In the genomic region with DNA sequence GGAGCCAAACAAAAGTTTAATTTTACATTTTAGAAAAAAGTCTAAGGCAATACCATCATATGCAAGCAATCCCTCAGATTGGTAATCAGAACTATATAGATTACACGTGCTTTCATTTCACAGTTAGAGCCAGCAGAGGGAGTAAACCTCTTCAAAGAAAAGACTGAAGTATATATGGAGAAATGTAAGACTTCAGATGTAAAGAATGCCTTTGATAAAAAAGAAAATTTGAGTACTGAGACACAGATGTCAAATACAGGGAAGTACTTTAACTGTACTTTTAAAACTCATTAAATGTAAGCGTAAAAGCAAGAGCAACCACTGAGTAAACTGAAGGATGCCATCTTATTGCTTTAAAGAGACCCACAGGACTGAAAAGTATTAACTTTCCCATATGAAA, we compare ENCODE assay signal across 8 cellular contexts.
A peak's percentile ranks its signal among the peaks of the same experiment; 100 is the strongest.
DNase-seq lines count a peak whose midpoint lies in the region; ATAC-seq, FAIRE-seq and TF ChIP-seq lines count a peak whose summit lies in the region.

No MANE protein-coding gene starts in this region.

- no TSS peak for BruUV-seq in OCI-LY7 (replicated peaks; lab: Mats Ljungman, UMichigan)

- H3K23ac ChIP-seq in mesenchymal stem cell (ENCODE audit: low read length in 2 of 2): no peak overlapping the region

- H4K20me1 ChIP-seq in OCI-LY7 (ENCODE audit: insufficient read depth, low read length): no peaks in the 10 kb centered on the region

- H2AFZ ChIP-seq in OCI-LY7 (ENCODE audit: low read length): no peak overlapping the region
- H2AFZ ChIP-seq in mesenchymal stem cell (ENCODE audit: low read depth, low read length): no peak overlapping the region

- TF ChIP-seq CTCF in OCI-LY7 (conservative IDR thresholded peaks at IDR 0.05; ENCODE audit: low read length): peak; percentile 90
- peak; percentile 31 for TF ChIP-seq CTCF in bronchial epithelial cell (IDR thresholded peaks at IDR 0.05; ENCODE audit: insufficient read depth, low read length, severe bottlenecking)

- no peak overlapping the region for H2BK5ac ChIP-seq in mesenchymal stem cell (ENCODE audit: low read depth, low read length, poor library complexity, severe bottlenecking)

- H2BK15ac ChIP-seq in mesenchymal stem cell (ENCODE audit: low read depth, poor library complexity, severe bottlenecking): no peak overlapping the region

- H4K91ac ChIP-seq in mesenchymal stem cell (ENCODE audit: low read length): no peak overlapping the region

- H3K36me3 ChIP-seq in OCI-LY7 (ENCODE audit: insufficient read depth, low read length) (peaks cover 3% of the 10 kb centered on the region; the same call in 1 of the 2 replicates), bronchial epithelial cell (ENCODE audit: control insufficient read depth, insufficient read depth, low read length) (no peaks in the 10 kb centered on the region), mesenchymal stem cell (ENCODE audit: control insufficient read depth in 1 of 2, insufficient read depth in 2 of 2, low read depth in 1 of 2, low read length in 2 of 2) (peaks cover 0 to 3% of the 10 kb centered on the region in 2 experiments)

- H3K9me2 ChIP-seq in OCI-LY7 (ENCODE audit: insufficient read depth, low read length): no peaks in the 10 kb centered on the region

- H2AK5ac ChIP-seq in mesenchymal stem cell (ENCODE audit: low read length, severe bottlenecking): peak overlapping the region; percentile 84

- H3K27ac ChIP-seq in OCI-LY7 (ENCODE audit: low read depth, low read length, poor library complexity, severe bottlenecking) (no peak overlapping the region), mesenchymal stem cell (ENCODE audit: low read length, poor library complexity, severe bottlenecking) (no peak overlapping the region), substantia nigra (ENCODE audit: low read depth, low read length, poor library complexity, severe bottlenecking) (no peak overlapping the region)

- intact Hi-C loops in OCI-LY7 (cut with micrococcal nuclease; ENCODE audit: unreplicated experiment): loop anchor here (1.0 to 10.0 kb wide), 4 partner anchors 69 to 363 kb away; no protein-coding TSS in a partner anchor

- 65% methylated on average over 1 of the region's 2 CpGs for WGBS in mesenchymal stem cell

- CTCF ChIA-PET in OCI-LY7 (lab: Charles Lee; ENCODE audit: unreplicated experiment): no interaction called here

- H4K8ac ChIP-seq in mesenchymal stem cell (ENCODE audit: low read length): no peak overlapping the region

- POLR2A ChIA-PET in OCI-LY7 (lab: Charles Lee): interaction anchor here (1.0 kb wide), 1 partner anchor 132 kb away, joined by 3 read pairs; no protein-coding TSS in a partner anchor

- no peak overlapping the region for H3K14ac ChIP-seq in mesenchymal stem cell (ENCODE audit: low read length in 2 of 2)

- DNase-seq in EH (ENCODE audit: low read depth) (peak; percentile 72), OCI-LY7 (ENCODE audit: low spot score) (peak; percentile 75), bronchial epithelial cell (ENCODE audit: low read depth) (peak; percentile 65), mesenchymal stem cell (peak; percentile 79), NCI-H187 (lab: John Stamatoyannopoulos, UW) (no peak), substantia nigra (lab: John Stamatoyannopoulos, UW) (no peak)

- no peak overlapping the region for H2BK12ac ChIP-seq in mesenchymal stem cell (ENCODE audit: low read length in 2 of 2)

- H3K4me1 ChIP-seq in OCI-LY7 (ENCODE audit: insufficient read depth, low read length, poor library complexity, severe bottlenecking): peaks cover 4% of the 10 kb centered on the region
- no peaks in the 10 kb centered on the region for H3K4me1 ChIP-seq in mesenchymal stem cell (ENCODE audit: control insufficient read depth, insufficient read depth, low read depth, low read length)

- H2BK120ac ChIP-seq in mesenchymal stem cell (ENCODE audit: low read depth, low read length): no peak overlapping the region

- H3K9me3 ChIP-seq in OCI-LY7 (ENCODE audit: low read length) (no peaks in the 10 kb centered on the region; the same call in 1 of the 2 replicates), mesenchymal stem cell (ENCODE audit: control insufficient read depth, low read length) (no peaks in the 10 kb centered on the region)

- H3K27me3 ChIP-seq in bronchial epithelial cell (ENCODE audit: control insufficient read depth, insufficient read depth, low read length): no peaks in the 10 kb centered on the region
- no peaks in the 10 kb centered on the region for H3K27me3 ChIP-seq in mesenchymal stem cell (ENCODE audit: control insufficient read depth in 1 of 2, insufficient read depth in 1 of 2, low read length in 2 of 2)

- no peak overlapping the region for H3K18ac ChIP-seq in mesenchymal stem cell (ENCODE audit: low read depth in 1 of 2, low read length in 2 of 2)

- H3K79me1 ChIP-seq in mesenchymal stem cell (replicated peaks; ENCODE audit: low read length, poor library complexity, severe bottlenecking): peaks cover 5% of the 10 kb centered on the region

- H3K79me2 ChIP-seq in OCI-LY7 (ENCODE audit: insufficient read depth, low read depth, low read length): no peaks in the 10 kb centered on the region

- H3K4me2 ChIP-seq in OCI-LY7 (ENCODE audit: low read length) (no peak overlapping the region), mesenchymal stem cell (ENCODE audit: low read length, poor library complexity, severe bottlenecking) (no peak overlapping the region)

- peak; percentile 87 for ATAC-seq in GM19395 (IDR thresholded peaks at IDR 0.05; ENCODE audit: unreplicated experiment)
- peak; percentile 90 for ATAC-seq in HG03565 (IDR thresholded peaks at IDR 0.05; ENCODE audit: unreplicated experiment)

- no peak overlapping the region for H3K4me3 ChIP-seq in OCI-LY7 (ENCODE audit: low read depth, low read length, poor library complexity, severe bottlenecking)
- no peak overlapping the region for H3K4me3 ChIP-seq in bronchial epithelial cell (ENCODE audit: low read depth, low read length)
- H3K4me3 ChIP-seq in mesenchymal stem cell (ENCODE audit: insufficient read depth in 1 of 2, low read depth in 1 of 2, low read length in 2 of 2): no peak overlapping the region

- FAIRE-seq in bronchial epithelial cell (lab: Jason Lieb, UNC): no peak

- H3K9ac ChIP-seq in mesenchymal stem cell (ENCODE audit: low read length): no peak overlapping the region

- no peak overlapping the region for H3K4ac ChIP-seq in mesenchymal stem cell (ENCODE audit: low read depth in 1 of 2, low read length in 2 of 2)

Comparison
In these comparisons a context has a peak if more than half of its experiments do, and no peak if none do; other contexts are left out.
1. DNase-seq: peak in EH (single experiment), OCI-LY7 (single experiment), bronchial epithelial cell (single experiment) and mesenchymal stem cell (single experiment); none in NCI-H187 (0 of 2) and substantia nigra (0 of 49).